ENCODE assay signal across 8 cellular contexts in genomic region chr20:11891081-11891826, GRCh38. TPM values are rescaled to one million over a fixed set of nuclear protein-coding genes. Genes with fewer than 3 reads are reported as not detected.
DNase-seq lines count a peak whose midpoint lies in the region; ATAC-seq and TF ChIP-seq lines count a peak whose summit lies in the region.

No MANE protein-coding gene starts in this region.

- H3K27ac Mint-ChIP-seq in CD8-positive, alpha-beta T cell: no peak overlapping the region

- H3K27me3 ChIP-seq in CD8-positive, alpha-beta T cell (ENCODE audit: insufficient read depth, low read length): no peaks in the 10 kb centered on the region
- no peaks in the 10 kb centered on the region for H3K27me3 ChIP-seq in ectodermal cell (ENCODE audit: control insufficient read depth, insufficient read depth, low read length, poor library complexity, severe bottlenecking)
- H3K27me3 ChIP-seq in lung (ENCODE audit: control insufficient read depth, insufficient read depth): no peaks in the 10 kb centered on the region
- H3K27me3 ChIP-seq in stomach smooth muscle (ENCODE audit: control insufficient read depth in 1 of 2, insufficient read depth in 2 of 2, low read length in 2 of 2): no peaks in the 10 kb centered on the region

- H3K27ac ChIP-seq in CD8-positive, alpha-beta T cell (ENCODE audit: low read depth, low read length): no peak overlapping the region
- H3K27ac ChIP-seq in ectodermal cell (ENCODE audit: insufficient read depth, low read depth, low read length, poor library complexity, severe bottlenecking) (peak overlapping the region; percentile 88), lung (ENCODE audit: low read depth in 1 of 2, low read length in 1 of 2) (peak overlapping the region; percentile 97 to 100), stomach smooth muscle (ENCODE audit: low read length) (peak overlapping the region; percentile 61)

- POLR2A ChIA-PET in CD8-positive, alpha-beta T cell (lab: Charles Lee): no interaction called here

- WGBS in ectodermal cell, 2 experiments: 0% methylated on average over 73 of the region's 73 CpGs
- 1% methylated on average over 48 to 73 of the region's 73 CpGs for WGBS in lung, 2 donors

- H3K4me1 Mint-ChIP-seq in CD8-positive, alpha-beta T cell (ENCODE audit: low read depth): peaks cover 17% of the 10 kb centered on the region

- peak overlapping the region; percentile 73 for H3K4me3 Mint-ChIP-seq in CD8-positive, alpha-beta T cell

- H3K9ac ChIP-seq in stomach smooth muscle (ENCODE audit: low read length in 2 of 2): peak overlapping the region; percentile 71 to 76

- H3K4me1 ChIP-seq in CD8-positive, alpha-beta T cell (ENCODE audit: insufficient read depth, low read length): no peaks in the 10 kb centered on the region
- H3K4me1 ChIP-seq in ectodermal cell (ENCODE audit: control insufficient read depth, insufficient read depth, low read length) (peaks cover 14% of the 10 kb centered on the region), lung (ENCODE audit: control insufficient read depth in 2 of 2, insufficient read depth in 2 of 2, low read length in 2 of 2) (peaks cover 3 to 15% of the 10 kb centered on the region in 2 donors), stomach smooth muscle (ENCODE audit: control insufficient read depth, insufficient read depth, low read length) (peaks cover 8% of the 10 kb centered on the region)

- H3K4me3 ChIP-seq in CD8-positive, alpha-beta T cell (ENCODE audit: low read depth, low read length): peak overlapping the region; percentile 27
- H3K4me3 ChIP-seq in ectodermal cell (ENCODE audit: insufficient read depth, low read depth, low read length) (peak overlapping the region; percentile 75), lung (peak overlapping the region; percentile 92), stomach smooth muscle (ENCODE audit: low read length in 2 of 2) (peak overlapping the region; percentile 73 to 80)

- peaks cover 23% of the 10 kb centered on the region for H3K27me3 Mint-ChIP-seq in CD8-positive, alpha-beta T cell (ENCODE audit: low read depth)

- no peak for TF ChIP-seq CTCF in CD8-positive, alpha-beta T cell (IDR thresholded peaks at IDR 0.05)
- TF ChIP-seq CTCF in lung (IDR thresholded peaks at IDR 0.05; ENCODE audit: control extremely low read depth, extremely low read depth): no peak

- H3K36me3 ChIP-seq in CD8-positive, alpha-beta T cell (ENCODE audit: insufficient read depth, low read length): no peaks in the 10 kb centered on the region
- H3K36me3 ChIP-seq in ectodermal cell (ENCODE audit: control insufficient read depth, insufficient read depth, low read length) (no peaks in the 10 kb centered on the region), lung (ENCODE audit: control insufficient read depth in 2 of 2, insufficient read depth in 2 of 2, low read length in 2 of 2) (no peaks in the 10 kb centered on the region), stomach smooth muscle (ENCODE audit: control insufficient read depth in 2 of 2, insufficient read depth in 2 of 2, low read length in 2 of 2) (no peaks in the 10 kb centered on the region)

- no peaks in the 10 kb centered on the region for H3K9me3 ChIP-seq in CD8-positive, alpha-beta T cell (ENCODE audit: low read length)
- H3K9me3 ChIP-seq in ectodermal cell (ENCODE audit: control insufficient read depth, low read length) (no peaks in the 10 kb centered on the region), lung (ENCODE audit: control insufficient read depth in 2 of 2, insufficient read depth in 1 of 2, low read length in 1 of 2) (no peaks in the 10 kb centered on the region), stomach smooth muscle (ENCODE audit: control insufficient read depth in 2 of 2, low read length in 2 of 2) (no peaks in the 10 kb centered on the region)

- peak in 1 of 7 experiments; percentile 17 for DNase-seq in CD8-positive, alpha-beta T cell
- DNase-seq in HuH-7 (ENCODE audit: low spot score) (peak; percentile 55), SW480 (ENCODE audit: low spot score) (peak; percentile 64), lung (ENCODE audit: low spot score) (peak; percentile 41), OCI-M2 (lab: John Stamatoyannopoulos, UW; ENCODE audit: unreplicated experiment) (no peak)

- ATAC-seq in CD8-positive, alpha-beta T cell: peak; percentile 20
- ATAC-seq in GM19397 (IDR thresholded peaks at IDR 0.05; ENCODE audit: unreplicated experiment) (peak; percentile 47), lung (ENCODE audit: insufficient read depth, low FRiP score) (peak; percentile 57)

- intact Hi-C loops in CD8-positive, alpha-beta T cell (cut with DNase I, micrococcal nuclease): loop anchor here in 1 of 2 experiments (10.0 kb wide), 1 partner anchor 64 kb away; no protein-coding TSS in a partner anchor

- CTCF ChIA-PET in CD8-positive, alpha-beta T cell (lab: Charles Lee): no interaction called here

- H3K36me3 Mint-ChIP-seq in CD8-positive, alpha-beta T cell: no peaks in the 10 kb centered on the region

- H3K9me3 Mint-ChIP-seq in CD8-positive, alpha-beta T cell: no peaks in the 10 kb centered on the region

RNA-seq across cellular contexts. Expression of gene BTBD3, which starts 26.4 kb away (rescaled TPM):
- total RNA-seq in CD8-positive, alpha-beta T cell: under 1 TPM; 0.46 to 0.67 TPM
- 83.2 TPM for polyA plus RNA-seq in ectodermal cell (2013, experiment 1 of 4)
- polyA plus RNA-seq in ectodermal cell (2013, experiment 2 of 4): 80.0 TPM
- 73.3 TPM for polyA plus RNA-seq in ectodermal cell (2013, experiment 3 of 4)
- 83.9 TPM for polyA plus RNA-seq in ectodermal cell (2013, experiment 4 of 4)
- 10 to 100 TPM; 32.4 to 67.9 TPM for total RNA-seq in lung
- 10 to 100 TPM in 1 of 2 donors, 1 to 10 TPM in 1; 7.4 to 12.5 TPM for polyA plus RNA-seq in lung

Comparison
In these comparisons a context has a peak if more than half of its experiments do, and no peak if none do; other contexts are left out.
1. H3K4me3 ChIP-seq: peak in every context shown above with its lines; median percentile 92 in lung; 76 in stomach smooth muscle; 75 in ectodermal cell; 27 in CD8-positive, alpha-beta T cell.
2. RNA of gene BTBD3, which starts 26.4 kb away (total RNA-seq): 32.4 to 67.9 TPM in lung; 0.46 to 0.67 TPM in CD8-positive, alpha-beta T cell; every median in the first group is over 10 times any median in the second.
3. Peak in every context shown above with its lines, with median percentiles within 50 percentile points of each other: ATAC-seq.